21 cellular contexts compared by ENCODE assay signal in genomic region chr6:151524059-151524458, GRCh38. TPM values are rescaled to one million over a fixed set of nuclear protein-coding genes. Genes with fewer than 3 reads are reported as not detected.
"Had no signal": no experiment of that assay in that cellular context is flagged by ENCODE, and none has a peak within 500 bp of the region (broad histone marks: within the 10 kb centered on the region; RNA-seq: fewer than 3 reads in every experiment).

No MANE protein-coding gene starts in this region.

- H3K27ac ChIP-seq: ascending aorta, breast epithelium, epithelial cell of prostate, spleen had no signal

- ATAC-seq: activated CD4-positive, CD25-positive, alpha-beta regulatory T cell treated with anti-CD3 and anti-CD28 coated beads, Interleukin-2, amount 50 U/mL, for 24 hours; activated CD8-positive, alpha-beta T cell treated with anti-CD3 and anti-CD28 coated beads, Interleukin-2, amount 10 ng/mL, durations not matched to agents 7 days and 5 days; activated T-cell treated with anti-CD3 and anti-CD28 coated beads, Interleukin-2, amount 50 U/mL, for 4 hours; stimulated activated memory B cell treated with anti-CD40 and anti-IgM and Interleukin-4, amounts not matched to agents 10 μg/mL and 1 μg/mL and 100 μg/mL, for 72 hours had no signal

- H3K4me3 ChIP-seq: ascending aorta, breast epithelium, lung, spleen had no signal

- H3K4me1 ChIP-seq: ascending aorta, breast epithelium, spleen had no signal

- H3K27me3 ChIP-seq: ascending aorta, breast epithelium had no signal

- DNase-seq: activated CD4-positive, alpha-beta T cell treated with anti-CD3 and anti-CD28 coated beads, Interleukin-2, amount 10 ng/mL, durations not matched to agents 7 days and 5 days; activated CD8-positive, alpha-beta memory T cell treated with anti-CD3 and anti-CD28 coated beads, Interleukin-2, amount 50 U/mL, for 4 hours; activated CD8-positive, alpha-beta T cell treated with anti-CD3 and anti-CD28 coated beads, Interleukin-2, amount 10 ng/mL, durations not matched to agents 7 days and 5 days; activated effector memory CD4-positive, alpha-beta T cell treated with Interleukin-2 at 50 U/mL for 16 hours; activated T-cell treated with anti-CD3 and anti-CD28 coated beads, Interleukin-2, amount 50 U/mL, for 4 hours; effector CD8-positive, alpha-beta T cell; hypothalamus; midbrain; nucleus accumbens; spleen; stimulated activated CD4-positive, alpha-beta T cell treated with anti-CD3 and anti-CD28 coated beads, Interleukin-4, amount 100 ng/mL, for 4 hours; T1000 had no signal

- H3K36me3 ChIP-seq: ascending aorta, breast epithelium, spleen had no signal

- FAIRE-seq: frontal cortex, keratinocyte had no signal

RNA-seq across cellular contexts. Expression of gene CCDC170, which starts 30.2 kb away (rescaled TPM):
- total RNA-seq: activated CD4-positive, alpha-beta T cell treated with anti-CD3 and anti-CD28 coated beads, Interleukin-2, amount 10 ng/mL, durations not matched to agents 7 days and 5 days; activated CD8-positive, alpha-beta T cell treated with anti-CD3 and anti-CD28 coated beads, Interleukin-2, amount 10 ng/mL, durations not matched to agents 7 days and 5 days; activated T-cell treated with anti-CD3 and anti-CD28 coated beads, Interleukin-2, amount 50 U/mL, for 4 hours; ascending aorta; T-helper 1 cell treated with Interleukin-12 subunit alpha and Interleukin-12 subunit beta and Interleukin-4 antibody, amounts not matched to agents 30 ng/mL and 1 ng/mL, for 36 hours had no signal
